ENCODE assay signal across 14 cellular contexts in the genomic region with DNA sequence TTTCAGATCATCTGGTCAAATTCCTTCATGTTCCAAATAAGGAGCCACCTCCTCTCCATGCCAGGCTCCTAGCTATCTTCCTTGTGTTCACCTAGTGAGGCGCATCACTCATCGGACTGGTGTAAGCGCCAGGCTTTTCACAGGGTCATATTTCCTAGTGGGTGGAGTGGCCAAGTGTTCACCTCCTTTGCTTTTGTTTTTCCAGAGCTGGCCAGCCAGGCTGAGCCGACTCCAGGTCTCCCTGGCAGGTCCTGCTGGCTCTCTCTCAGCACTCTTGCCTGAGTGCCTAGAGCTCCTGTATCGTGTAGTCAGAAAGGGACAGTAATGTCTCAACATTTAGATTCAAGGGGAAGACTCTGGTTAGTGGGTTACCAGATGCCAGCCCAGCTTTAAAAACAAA. TPM values are rescaled to one million over a fixed set of nuclear protein-coding genes. Genes with fewer than 3 reads are reported as not detected.
DNase-seq lines count a peak whose midpoint lies in the region; ATAC-seq, FAIRE-seq and TF ChIP-seq lines count a peak whose summit lies in the region.
"Had no signal": no experiment of that assay in that cellular context is flagged by ENCODE, and none has a peak within 500 bp of the region (broad histone marks: within the 10 kb centered on the region; RNA-seq: fewer than 3 reads in every experiment).

No MANE protein-coding gene starts in this region.

- no peaks in the 10 kb centered on the region for H3K9me2 ChIP-seq in OCI-LY7 (ENCODE audit: insufficient read depth, low read length)

- H3K4me3 ChIP-seq in Panc1 (ENCODE audit: low read depth in 2 of 2, low read length in 2 of 2), result no peak overlapping the region
- H3K4me3 ChIP-seq in pancreas, result no peak overlapping the region
- no peak overlapping the region for H3K4me3 ChIP-seq in OCI-LY7 (ENCODE audit: low read depth, low read length, poor library complexity, severe bottlenecking)
- H3K4me3 ChIP-seq: colonic mucosa had no signal

- H3K4me2 ChIP-seq in OCI-LY7 (ENCODE audit: low read length), result no peak overlapping the region

- H3K27me3 ChIP-seq in Panc1 (ENCODE audit: control insufficient read depth, insufficient read depth, low read length) (no peaks in the 10 kb centered on the region), pancreas (no peaks in the 10 kb centered on the region)
- H3K27me3 ChIP-seq: colonic mucosa had no signal

- H3K36me3 Mint-ChIP-seq in HFFc6 (ENCODE audit: low read depth), result peaks cover 68% of the 10 kb centered on the region
- H3K36me3 Mint-ChIP-seq in stimulated activated memory B cell treated with anti-CD40 and anti-IgM and Interleukin-4, amounts not matched to agents 10 μg/mL and 1 μg/mL and 100 μg/mL, for 72 hours, result peaks cover 59% of the 10 kb centered on the region

- FAIRE-seq in pancreas (lab: Jason Lieb, UNC), result no peak

- no peak for TF ChIP-seq CTCF in HFFc6 (IDR thresholded peaks at IDR 0.05)
- no peak for TF ChIP-seq CTCF in Panc1 (IDR thresholded peaks at IDR 0.05)
- TF ChIP-seq CTCF in pancreas (IDR thresholded peaks at IDR 0.05), result no peak
- no peak for TF ChIP-seq CTCF in OCI-LY7 (conservative IDR thresholded peaks at IDR 0.05; ENCODE audit: low read length)

- H2AFZ ChIP-seq in OCI-LY7 (ENCODE audit: low read length), result no peak overlapping the region

- H3K9me3 ChIP-seq in Panc1 (ENCODE audit: control insufficient read depth, insufficient read depth, low read depth, low read length) (no peaks in the 10 kb centered on the region), pancreas (no peaks in the 10 kb centered on the region), OCI-LY7 (ENCODE audit: low read length) (no peaks in the 10 kb centered on the region)
- H3K9me3 ChIP-seq: colonic mucosa had no signal

- H3K27ac ChIP-seq in Panc1 (ENCODE audit: low read length) (no peak overlapping the region), pancreas (no peak overlapping the region), OCI-LY7 (ENCODE audit: low read depth, low read length, poor library complexity, severe bottlenecking) (no peak overlapping the region)
- H3K27ac ChIP-seq: colonic mucosa had no signal

- H3K36me3 ChIP-seq in Panc1 (ENCODE audit: control insufficient read depth, insufficient read depth, low read length) (0 out of 2 replicates have a peak, but pooled peaks cover 3% of the 10 kb centered on the region), pancreas (peaks cover 0 to 15% (median 8%) of the 10 kb centered on the region in 3 donors), OCI-LY7 (ENCODE audit: insufficient read depth, low read length) (no peaks in the 10 kb centered on the region)
- H3K36me3 ChIP-seq: colonic mucosa had no signal

- in situ Hi-C loops in Panc1 (cut with HindIII; ENCODE audit: low pct_unique_long_range_greater_than_20kb, low sequenced_read_pairs), result no loop called here

- POLR2A ChIA-PET in Panc1 (lab: Charles Lee), result no interaction called here
- POLR2A ChIA-PET in OCI-LY7 (lab: Charles Lee), result no interaction called here

- H3K4me1 Mint-ChIP-seq in HFFc6 (ENCODE audit: low read depth), result peaks cover 38% of the 10 kb centered on the region
- H3K4me1 Mint-ChIP-seq in stimulated activated memory B cell treated with anti-CD40 and anti-IgM and Interleukin-4, amounts not matched to agents 10 μg/mL and 1 μg/mL and 100 μg/mL, for 72 hours, result peaks cover 10% of the 10 kb centered on the region

- 48 to 68% methylated on average over 5 of the region's 5 CpGs for WGBS in pancreas, 2 donors

- no peaks in the 10 kb centered on the region for H3K9me3 Mint-ChIP-seq in HFFc6
- H3K9me3 Mint-ChIP-seq in stimulated activated memory B cell treated with anti-CD40 and anti-IgM and Interleukin-4, amounts not matched to agents 10 μg/mL and 1 μg/mL and 100 μg/mL, for 72 hours, result no peaks in the 10 kb centered on the region

- peaks cover 22% of the 10 kb centered on the region; the same call in 1 of the 2 replicates for H3K4me1 ChIP-seq in Panc1 (ENCODE audit: control insufficient read depth, insufficient read depth, low read length)
- no peaks in the 10 kb centered on the region for H3K4me1 ChIP-seq in pancreas
- no peaks in the 10 kb centered on the region for H3K4me1 ChIP-seq in OCI-LY7 (ENCODE audit: insufficient read depth, low read length, poor library complexity, severe bottlenecking)
- H3K4me1 ChIP-seq: colonic mucosa had no signal

- DNase-seq in HFFc6, result no peak
- no peak for DNase-seq in Panc1 (ENCODE audit: low read depth, low spot score)
- peak; percentile 72 for DNase-seq in left ventricle myocardium superior
- no peak for DNase-seq in pancreas
- no peak for DNase-seq in OCI-LY7 (ENCODE audit: low spot score)
- no peak for DNase-seq in GM19240 (ENCODE audit: insufficient read length, low spot score)
- DNase-seq: activated T-cell treated with anti-CD3 and anti-CD28 coated beads, Interleukin-2, amount 50 U/mL, for 1 hour; colonic mucosa; COR-L47; hippocampal formation; KG1; NCI-H82 had no signal

- intact Hi-C loops in Panc1 (cut with micrococcal nuclease; ENCODE audit: unreplicated experiment) (no loop called here), left ventricle myocardium superior (cut with micrococcal nuclease) (no loop called here), pancreas (cut with DNase I) (no loop called here), OCI-LY7 (cut with micrococcal nuclease; ENCODE audit: unreplicated experiment) (no loop called here)

- H3K79me2 ChIP-seq in OCI-LY7 (ENCODE audit: insufficient read depth, low read depth, low read length), result no peaks in the 10 kb centered on the region

- H4K20me1 ChIP-seq in OCI-LY7 (ENCODE audit: insufficient read depth, low read length), result no peaks in the 10 kb centered on the region

- H3K27ac Mint-ChIP-seq in HFFc6, result 0 out of 2 replicates have a peak overlapping the region, but pooled peaks have one; percentile 14
- H3K27ac Mint-ChIP-seq in stimulated activated memory B cell treated with anti-CD40 and anti-IgM and Interleukin-4, amounts not matched to agents 10 μg/mL and 1 μg/mL and 100 μg/mL, for 72 hours, result no peak overlapping the region

- ATAC-seq in Panc1 (peak; percentile 53; the same call in 1 of the 2 replicates), left ventricle myocardium superior (peak; percentile 92), pancreas (peak in 3 of 4 donors; percentile 25 to 40 (median 28)), GM19467 (IDR thresholded peaks at IDR 0.05; ENCODE audit: unreplicated experiment) (no peak)
- no peak for ATAC-seq in stimulated activated memory B cell treated with anti-CD40 and anti-IgM and Interleukin-4, amounts not matched to agents 10 μg/mL and 1 μg/mL and 100 μg/mL, for 72 hours

- BruUV-seq in Panc1 (replicated peaks; lab: Mats Ljungman, UMichigan), result no TSS peak
- no TSS peak for BruUV-seq in OCI-LY7 (replicated peaks; lab: Mats Ljungman, UMichigan)

- H3K27me3 Mint-ChIP-seq in HFFc6 (ENCODE audit: insufficient read depth), result peaks cover 3% of the 10 kb centered on the region
- no peaks in the 10 kb centered on the region for H3K27me3 Mint-ChIP-seq in stimulated activated memory B cell treated with anti-CD40 and anti-IgM and Interleukin-4, amounts not matched to agents 10 μg/mL and 1 μg/mL and 100 μg/mL, for 72 hours

- H3K4me3 Mint-ChIP-seq in HFFc6, result no peak overlapping the region
- no peak overlapping the region for H3K4me3 Mint-ChIP-seq in stimulated activated memory B cell treated with anti-CD40 and anti-IgM and Interleukin-4, amounts not matched to agents 10 μg/mL and 1 μg/mL and 100 μg/mL, for 72 hours

- CTCF ChIA-PET in Panc1 (lab: Charles Lee) (no interaction called here), OCI-LY7 (lab: Charles Lee; ENCODE audit: unreplicated experiment) (no interaction called here)

RNA-seq across cellular contexts. Expression of gene HEG1, which starts 31.0 kb away (rescaled TPM):
- total RNA-seq in HFFc6 (2021; fragmentation: NEBNext Ultra II Directional; extraction: Animal tissue kit (Norgen Biotek cat#: 25700)), result 100 to 1,000 TPM in 4 of 6 experiments, 10 to 100 TPM in 2; 88.6 to 126 (median 105) TPM
- total RNA-seq in Panc1 (2021; ENCODE audit: unreplicated experiment) (141 TPM), left ventricle myocardium superior (102 TPM), pancreas (10 to 100 TPM; 19.7 to 36.6 (median 22.2) TPM), OCI-LY7 (2022) (4.9 and 6.0 TPM in 2 replicates)
- polyA plus RNA-seq in Panc1 (2012; ENCODE audit: insufficient read length), result 63.2 TPM
- polyA plus RNA-seq in pancreas, result 10 to 100 TPM in 1 of 2 donors, 1 to 10 TPM in 1; 9.6 to 11.3 TPM
- 2.4 and 5.7 TPM in 2 replicates for total RNA-seq in OCI-LY7 (2014; rRNA removed; shearing (Covaris generic))

Comparison
In these comparisons a context has a peak if more than half of its experiments do, and no peak if none do; other contexts are left out.
1. ATAC-seq: peak in Panc1 (single experiment), left ventricle myocardium superior (single experiment) and pancreas (3 of 4); none in stimulated activated memory B cell treated with anti-CD40 and anti-IgM and Interleukin-4, amounts not matched to agents 10 μg/mL and 1 μg/mL and 100 μg/mL, for 72 hours (single experiment) and GM19467 (single experiment).